1 cellular context compared by ENCODE assay signal in genomic region chr9:125169889-125170288, GRCh38.
TF ChIP-seq lines count a peak whose summit lies in the region.

No MANE protein-coding gene starts in this region.

TF ChIP-seq in GM23338, 12 proteins besides CTCF, POLR2A, EP300 and RAD21 (continued from another document):
- TF ChIP-seq CREB1 (CRISPR knock-in tag; IDR thresholded peaks at IDR 0.05; ENCODE audit: low read depth) (no peak), REST (IDR thresholded peaks at IDR 0.05; ENCODE audit: unreplicated experiment) (no peak), ZNF114 (CRISPR knock-in tag; IDR thresholded peaks at IDR 0.05) (no peak), NANOG (IDR thresholded peaks at IDR 0.05; ENCODE audit: borderline replicate concordance) (no peak)
